In the genomic region with DNA sequence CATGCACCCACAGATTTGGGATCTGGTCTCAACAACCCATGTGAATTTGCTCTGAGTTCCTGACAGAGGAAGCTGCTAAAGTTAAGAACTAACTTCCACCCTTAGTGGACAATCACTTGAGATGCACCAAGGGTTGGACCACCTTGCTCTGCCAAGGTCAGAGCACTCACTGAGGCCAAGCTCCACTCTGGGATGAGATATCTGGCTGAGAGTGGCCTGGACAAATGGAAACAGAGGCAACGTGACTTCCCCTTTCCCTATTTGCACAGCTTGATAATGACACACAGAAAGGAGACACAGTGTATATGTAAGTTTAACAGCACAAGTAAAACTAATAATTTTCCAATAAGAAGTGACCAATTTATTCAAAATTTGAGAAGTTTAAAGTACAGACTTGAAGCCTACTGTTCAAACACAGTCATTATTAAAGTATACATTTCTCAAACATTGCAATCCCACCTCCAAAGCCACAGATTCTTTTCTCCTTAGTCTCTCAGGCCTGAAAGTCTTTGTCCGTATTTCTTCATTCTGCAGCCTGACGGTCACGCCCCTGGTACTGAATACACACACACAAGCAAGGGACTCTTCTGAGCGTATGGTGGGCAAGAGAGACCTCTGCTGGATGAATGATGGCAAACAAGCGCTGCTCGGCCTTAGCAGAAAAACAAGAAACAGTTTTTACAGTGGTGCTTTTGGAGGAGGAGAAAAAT, we compare ENCODE assay signal across 8 cellular contexts. TPM values are rescaled to one million over a fixed set of nuclear protein-coding genes. Genes with fewer than 3 reads are reported as not detected.
A peak's percentile ranks its signal among the peaks of the same experiment; 100 is the strongest.
DNase-seq lines count a peak whose midpoint lies in the region; ATAC-seq and TF ChIP-seq lines count a peak whose summit lies in the region.

No MANE protein-coding gene starts in this region.

- no peaks in the 10 kb centered on the region for H3K9me3 ChIP-seq in CD4-positive, alpha-beta T cell (ENCODE audit: control insufficient read depth, low read length)
- no peaks in the 10 kb centered on the region for H3K9me3 ChIP-seq in lower lobe of right lung

- no peak overlapping the region for H3K4me3 ChIP-seq in lower lobe of right lung

- no peaks in the 10 kb centered on the region for H3K36me3 Mint-ChIP-seq in CD4-positive, alpha-beta T cell (ENCODE audit: low read depth)

- no peaks in the 10 kb centered on the region for H3K36me3 ChIP-seq in lower lobe of right lung

- peaks cover 45% of the 10 kb centered on the region for H3K27me3 Mint-ChIP-seq in CD4-positive, alpha-beta T cell

- no peak overlapping the region for H3K27ac Mint-ChIP-seq in CD4-positive, alpha-beta T cell

- peaks cover 8% of the 10 kb centered on the region for H3K4me1 ChIP-seq in lower lobe of right lung

- H3K27me3 ChIP-seq in CD4-positive, alpha-beta T cell (ENCODE audit: control insufficient read depth, insufficient read depth, low read length), result peaks cover 13% of the 10 kb centered on the region
- H3K27me3 ChIP-seq in lower lobe of right lung (ENCODE audit: low read depth), result no peaks in the 10 kb centered on the region

- H3K4me1 Mint-ChIP-seq in CD4-positive, alpha-beta T cell (ENCODE audit: low read depth), result no peaks in the 10 kb centered on the region

- no peaks in the 10 kb centered on the region for H3K9me3 Mint-ChIP-seq in CD4-positive, alpha-beta T cell

- ATAC-seq in CD4-positive, alpha-beta T cell (ENCODE audit: poor library complexity), result peak; percentile 92
- ATAC-seq in GM19452 (IDR thresholded peaks at IDR 0.05; ENCODE audit: unreplicated experiment) (peak; percentile 95), HG03520 (IDR thresholded peaks at IDR 0.05; ENCODE audit: unreplicated experiment) (peak; percentile 94), lower lobe of right lung (peak; percentile 96 to 98)

- intact Hi-C loops in CD4-positive, alpha-beta T cell (cut with DNase I, micrococcal nuclease), result loop anchor here (1.0 to 10.0 kb wide), 7 partner anchors 225 to 1188 kb away; no protein-coding TSS in a partner anchor
- intact Hi-C loops in lower lobe of right lung (cut with DNase I), result no loop called here

- TF ChIP-seq CTCF in CD4-positive, alpha-beta T cell (IDR thresholded peaks at IDR 0.05), result peak; percentile 72
- TF ChIP-seq CTCF in lower lobe of right lung (IDR thresholded peaks at IDR 0.05), result peak; percentile 87

- CTCF ChIA-PET in CD4-positive, alpha-beta T cell (lab: Charles Lee), result interaction anchor here (0.8 to 1.2 kb wide), 2 partner anchors 629 to 903 kb away, joined by 3 to 4 read pairs; no protein-coding TSS in a partner anchor

- peak; percentile 28 to 48 (median 38) for DNase-seq in CD4-positive, alpha-beta T cell
- DNase-seq in NCI-H526 treated with DMSO at 0.1 percent for 48 hours (lab: John Stamatoyannopoulos, UW), result peak; percentile 72
- peak; percentile 71 for DNase-seq in activated CD4-positive, alpha-beta T cell treated with anti-CD3 and anti-CD28 coated beads for 48 hours
- DNase-seq in dermis blood vessel endothelial cell, result peak; percentile 93
- DNase-seq in lower lobe of right lung, result peak; percentile 73
- peak; percentile 25 for DNase-seq in stimulated activated CD8-positive, alpha-beta memory T cell treated with anti-CD3 and anti-CD28 coated beads, Interleukin-12 subunit alpha, Interleukin-12 subunit beta, amount 100 ng/mL, for 1 hour (ENCODE audit: low read depth)

- no peak overlapping the region for H3K27ac ChIP-seq in CD4-positive, alpha-beta T cell (ENCODE audit: low read depth, low read length)
- no peak overlapping the region for H3K27ac ChIP-seq in lower lobe of right lung

- H3K4me3 Mint-ChIP-seq in CD4-positive, alpha-beta T cell, result no peak overlapping the region

- POLR2A ChIA-PET in CD4-positive, alpha-beta T cell (lab: Charles Lee), result no interaction called here

RNA-seq across cellular contexts. Expression of gene TMEM30B, which starts 28.6 kb away (rescaled TPM):
- total RNA-seq in CD4-positive, alpha-beta T cell, result 1 to 10 TPM; 8.9 to 9.1 TPM
- total RNA-seq in dermis blood vessel endothelial cell (0.33 and 0.34 TPM in 2 replicates), lower lobe of right lung (20.3 TPM)

Comparison
In these comparisons a context has a peak if more than half of its experiments do, and no peak if none do; other contexts are left out.
1. DNase-seq: peak in every context shown above with its lines; median percentile 93 in dermis blood vessel endothelial cell; 73 in lower lobe of right lung; 72 in NCI-H526 treated with DMSO at 0.1 percent for 48 hours; 71 in activated CD4-positive, alpha-beta T cell treated with anti-CD3 and anti-CD28 coated beads for 48 hours; 38 in CD4-positive, alpha-beta T cell; 25 in stimulated activated CD8-positive, alpha-beta memory T cell treated with anti-CD3 and anti-CD28 coated beads, Interleukin-12 subunit alpha, Interleukin-12 subunit beta, amount 100 ng/mL, for 1 hour.